ENCODE assay signal across 8 cellular contexts in genomic region chr4:15779789-15780188, GRCh38. TPM values are rescaled to one million over a fixed set of nuclear protein-coding genes. Genes with fewer than 3 reads are reported as not detected.
DNase-seq lines count a peak whose midpoint lies in the region; ATAC-seq and TF ChIP-seq lines count a peak whose summit lies in the region.
"Had no signal": no experiment of that assay in that cellular context is flagged by ENCODE, and none has a peak within 500 bp of the region (broad histone marks: within the 10 kb centered on the region; RNA-seq: fewer than 3 reads in every experiment).

No MANE protein-coding gene starts in this region.

- no peaks in the 10 kb centered on the region for H4K20me1 ChIP-seq in H9 (ENCODE audit: control insufficient read depth, insufficient read depth, insufficient read length)

- no peak overlapping the region for H2BK15ac ChIP-seq in H9 (ENCODE audit: low read depth, low read length)

- no peak overlapping the region for H4K5ac ChIP-seq in H9 (ENCODE audit: insufficient read length, low read depth, low read length)

- H3K4me3 Mint-ChIP-seq in H9 (peak overlapping the region; percentile 67 to 82), T-helper 17 cell (peak overlapping the region; percentile 85)

- no peak overlapping the region for H2BK12ac ChIP-seq in H9 (ENCODE audit: insufficient read length, low read depth, low read length)

- no peaks in the 10 kb centered on the region for H3K79me2 ChIP-seq in H9 (ENCODE audit: insufficient read depth, low read length)

- no peaks in the 10 kb centered on the region for H3K79me1 ChIP-seq in H9 (ENCODE audit: insufficient read depth, low read depth, low read length, poor library complexity, severe bottlenecking)

- peaks cover 12% of the 10 kb centered on the region for H3K23me2 ChIP-seq in H9 (ENCODE audit: insufficient read length, low read depth, low read length, poor library complexity, severe bottlenecking)

- H3K9me3 ChIP-seq in H9 (ENCODE audit: control insufficient read depth, low read depth, low read length) (no peaks in the 10 kb centered on the region), T-helper 17 cell (ENCODE audit: control insufficient read depth, low read length, poor library complexity, severe bottlenecking) (no peaks in the 10 kb centered on the region), skeletal muscle tissue (ENCODE audit: control insufficient read depth in 3 of 3, low read length in 3 of 3) (no peaks in the 10 kb centered on the region)

- H3K4me3 ChIP-seq in fibroblast of pulmonary artery (replicated peaks; ENCODE audit: low read depth, low read length) (peak overlapping the region; percentile 52), skeletal muscle tissue (ENCODE audit: low read length in 3 of 3) (peak overlapping the region; percentile 76 to 87 (median 78))

- DNase-seq in H9 (no peak), T-helper 17 cell (no peak), fibroblast of pulmonary artery (ENCODE audit: low read depth) (no peak), middle frontal gyrus (ENCODE audit: extremely low spot score, low spot score) (no peak), NCI-H82 treated with DMSO at 0.1 percent for 48 hours (lab: John Stamatoyannopoulos, UW; ENCODE audit: unreplicated experiment) (no peak)

- no peak overlapping the region for H3K56ac ChIP-seq in H9 (ENCODE audit: insufficient read length, low read depth, low read length)

- no peak overlapping the region for H4K91ac ChIP-seq in H9 (ENCODE audit: insufficient read length, low read depth, low read length)

- 0 out of 2 replicates have a peak, but pooled peaks cover 1% of the 10 kb centered on the region for H3K4me1 ChIP-seq in H9 (ENCODE audit: insufficient read depth, low read length)
- H3K4me1 ChIP-seq in skeletal muscle tissue (ENCODE audit: control insufficient read depth in 3 of 3, insufficient read depth in 3 of 3, low read length in 3 of 3): peaks cover 7 to 33% (median 14%) of the 10 kb centered on the region in 3 donors

- H3K4me1 Mint-ChIP-seq in H9 (peaks cover 17 to 22% of the 10 kb centered on the region in 2 experiments), T-helper 17 cell (peaks cover 22% of the 10 kb centered on the region)

- no peak overlapping the region for H2BK20ac ChIP-seq in H9 (ENCODE audit: low read depth, low read length, poor library complexity, severe bottlenecking)

- no peak overlapping the region for H3T11ph ChIP-seq in H9 (ENCODE audit: low read length)

- TF ChIP-seq CTCF in H9 (conservative IDR thresholded peaks at IDR 0.05) (no peak), fibroblast of pulmonary artery (IDR thresholded peaks at IDR 0.05; ENCODE audit: low read length, missing control alignments) (no peak)

- H3K36me3 Mint-ChIP-seq in H9 (ENCODE audit: insufficient read depth in 1 of 3, low read depth in 3 of 3) (0 out of 7 replicates have a peak, but pooled peaks cover 0 to under 1% (median 0%) of the 10 kb centered on the region in 3 experiments), T-helper 17 cell (ENCODE audit: low read depth) (no peaks in the 10 kb centered on the region)

- ATAC-seq in T-helper 17 cell: no peak
- no peak for ATAC-seq in GM21619 (IDR thresholded peaks at IDR 0.05; ENCODE audit: unreplicated experiment)

- WGBS in H9 (ENCODE audit: extremely low coverage, insufficient read length, low lambda C conversion rate): no CpG with 5 or more reads among the region's 1 CpG

- H3K27me3 Mint-ChIP-seq in H9 (ENCODE audit: low read depth): peaks cover 67% of the 10 kb centered on the region
- H3K27me3 Mint-ChIP-seq in T-helper 17 cell: peaks cover 16% of the 10 kb centered on the region

- H3K27me3 ChIP-seq in H9 (ENCODE audit: insufficient read depth, low read length): peaks cover 20% of the 10 kb centered on the region
- no peaks in the 10 kb centered on the region for H3K27me3 ChIP-seq in skeletal muscle tissue (ENCODE audit: control insufficient read depth in 3 of 3, insufficient read depth in 3 of 3, low read length in 3 of 3)

- H3K27ac Mint-ChIP-seq in H9 (no peak overlapping the region), T-helper 17 cell (peak overlapping the region; percentile 77)

- no peak overlapping the region for H3K18ac ChIP-seq in H9 (ENCODE audit: insufficient read length, low read depth, low read length)

- H3K4me2 ChIP-seq in H9 (ENCODE audit: insufficient read depth, insufficient read length, low read length): peak overlapping the region; percentile 81

- no peak overlapping the region for H3K27ac ChIP-seq in H9 (ENCODE audit: insufficient read length, low read depth, low read length)
- peak overlapping the region; percentile 77 for H3K27ac ChIP-seq in skeletal muscle tissue (ENCODE audit: low read depth, low read length)
- H3K27ac ChIP-seq: epithelial cell of prostate had no signal

- no peak overlapping the region for H3K14ac ChIP-seq in H9 (ENCODE audit: insufficient read depth, low read length)

- H3K9ac ChIP-seq in H9 (ENCODE audit: extremely low read depth, insufficient read length, low read length) (no peak overlapping the region), skeletal muscle tissue (ENCODE audit: low read depth in 1 of 3, low read length in 3 of 3) (peak overlapping the region; percentile 81 to 92 (median 88))

- no peak overlapping the region for H4K8ac ChIP-seq in H9 (replicated peaks; ENCODE audit: insufficient read length, low read depth, low read length)

- H3K23ac ChIP-seq in H9 (ENCODE audit: insufficient read length, low read depth, low read length): no peak overlapping the region

- H3K9me3 Mint-ChIP-seq in H9: no peaks in the 10 kb centered on the region; a peak in 1 of 5 replicates

- peaks cover 0 to 5% (median 3%) of the 10 kb centered on the region in 3 donors for H3K36me3 ChIP-seq in skeletal muscle tissue (ENCODE audit: control insufficient read depth in 3 of 3, insufficient read depth in 3 of 3, low read length in 3 of 3)

- H2BK5ac ChIP-seq in H9 (ENCODE audit: insufficient read length, low read length): no peak overlapping the region

- H3K4ac ChIP-seq in H9 (ENCODE audit: low read depth, low read length): no peak overlapping the region

- H2AK5ac ChIP-seq in H9 (ENCODE audit: insufficient read length, low read length): no peak overlapping the region

- no peak overlapping the region for H2BK120ac ChIP-seq in H9 (ENCODE audit: low read depth, low read length, poor library complexity, severe bottlenecking)

- no peak overlapping the region for H2AFZ ChIP-seq in H9 (ENCODE audit: low read length)

RNA-seq across cellular contexts. Expression of gene CD38, which starts 1.7 kb away (rescaled TPM):
- 0.07 and 0.57 TPM in 2 replicates for total RNA-seq in H9 (2021)
- total RNA-seq in T-helper 17 cell: 1 to 10 TPM; 1.4 TPM
- total RNA-seq in skeletal muscle tissue: 1.0 TPM
